Comparison of ENCODE assay signal across 16 cellular contexts in genomic region chr18:58896734-58897508, GRCh38. TPM values are rescaled to one million over a fixed set of nuclear protein-coding genes. Genes with fewer than 3 reads are reported as not detected.
DNase-seq lines count a peak whose midpoint lies in the region; ATAC-seq and TF ChIP-seq lines count a peak whose summit lies in the region.
"Had no signal": no experiment of that assay in that cellular context is flagged by ENCODE, and none has a peak within 500 bp of the region (broad histone marks: within the 10 kb centered on the region; RNA-seq: fewer than 3 reads in every experiment).

No MANE protein-coding gene starts in this region.

- H3K36me3 Mint-ChIP-seq in Calu3 (ENCODE audit: insufficient read depth, unreplicated experiment) (peaks cover 40% of the 10 kb centered on the region), H9 (ENCODE audit: insufficient read depth in 1 of 3, low read depth in 3 of 3) (peaks cover 30 to 84% (median 74%) of the 10 kb centered on the region in 3 experiments; a peak in 6 of 7 replicates), memory B cell (peaks cover 30% of the 10 kb centered on the region)

- peaks cover 10% of the 10 kb centered on the region for H3K79me1 ChIP-seq in H9 (ENCODE audit: insufficient read depth, low read depth, low read length, poor library complexity, severe bottlenecking)

- H3K79me2 ChIP-seq in H9 (ENCODE audit: insufficient read depth, low read length) (peaks cover 69% of the 10 kb centered on the region), OCI-LY1 (ENCODE audit: insufficient read depth, low read length) (peaks cover 55% of the 10 kb centered on the region)

- TF ChIP-seq CTCF in Calu3 (IDR thresholded peaks at IDR 0.05; ENCODE audit: unreplicated experiment) (no peak), H9 (conservative IDR thresholded peaks at IDR 0.05) (no peak), OCI-LY1 (IDR thresholded peaks at IDR 0.05; ENCODE audit: low read length) (peak; percentile 33)

- peak overlapping the region; percentile 80 for H3K4me3 ChIP-seq in OCI-LY1 (ENCODE audit: low read depth, low read length, poor library complexity, severe bottlenecking)

- H4K8ac ChIP-seq in H9 (replicated peaks; ENCODE audit: insufficient read length, low read depth, low read length) = no peak overlapping the region

- H3K4me2 ChIP-seq in H9 (ENCODE audit: insufficient read depth, insufficient read length, low read length) (no peak overlapping the region), OCI-LY1 (ENCODE audit: low read length) (peak overlapping the region; percentile 99)
- H3K4me2 ChIP-seq: SK-N-SH had no signal

- no peak overlapping the region for H2BK15ac ChIP-seq in H9 (ENCODE audit: low read depth, low read length)

- H4K5ac ChIP-seq in H9 (ENCODE audit: insufficient read length, low read depth, low read length) = no peak overlapping the region

- no peaks in the 10 kb centered on the region for H3K9me2 ChIP-seq in OCI-LY1 (ENCODE audit: low read depth, low read length)
- H3K9me2 ChIP-seq: SK-N-SH had no signal

- H2BK5ac ChIP-seq in H9 (ENCODE audit: insufficient read length, low read length) = no peak overlapping the region

- peak; percentile 27 for ATAC-seq in memory B cell (ENCODE audit: low read depth)
- no peak for ATAC-seq in HG02623 (IDR thresholded peaks at IDR 0.05; ENCODE audit: unreplicated experiment)

- no peak overlapping the region for H2BK120ac ChIP-seq in H9 (ENCODE audit: low read depth, low read length, poor library complexity, severe bottlenecking)

- peaks cover 9% of the 10 kb centered on the region; the same call in 1 of the 2 replicates for H3K4me1 ChIP-seq in H9 (ENCODE audit: insufficient read depth, low read length)
- H3K4me1 ChIP-seq in OCI-LY1 (ENCODE audit: insufficient read depth, low read length, severe bottlenecking) = peaks cover 94% of the 10 kb centered on the region

- H3K27me3 Mint-ChIP-seq in Calu3 (ENCODE audit: unreplicated experiment) (no peaks in the 10 kb centered on the region), H9 (ENCODE audit: low read depth) (no peaks in the 10 kb centered on the region), memory B cell (no peaks in the 10 kb centered on the region)

- peak overlapping the region; percentile 45 for H3K27ac Mint-ChIP-seq in Calu3 (ENCODE audit: unreplicated experiment)
- H3K27ac Mint-ChIP-seq in H9 = peak overlapping the region in 2 of 3 experiments; percentile 58 to 92; a peak in 5 of 7 replicates
- H3K27ac Mint-ChIP-seq in memory B cell = peak overlapping the region; percentile 88
- H3K27ac Mint-ChIP-seq: activated naive CD4-positive, alpha-beta T cell treated with anti-CD3 and anti-CD28 coated beads for 36 hours had no signal

- no peak overlapping the region for H3K14ac ChIP-seq in H9 (ENCODE audit: insufficient read depth, low read length)

- no peak overlapping the region for H3K18ac ChIP-seq in H9 (ENCODE audit: insufficient read length, low read depth, low read length)

- BruUV-seq in Calu3 (replicated peaks; lab: Mats Ljungman, UMichigan) = no TSS peak

- no peak overlapping the region for H3K27ac ChIP-seq in H9 (ENCODE audit: insufficient read length, low read depth, low read length)
- peak overlapping the region; percentile 99 for H3K27ac ChIP-seq in OCI-LY1 (ENCODE audit: low read depth, low read length, poor library complexity, severe bottlenecking)
- H3K27ac ChIP-seq: C4-2B had no signal

- H4K20me1 ChIP-seq in H9 (ENCODE audit: control insufficient read depth, insufficient read depth, insufficient read length) = no peaks in the 10 kb centered on the region
- H4K20me1 ChIP-seq in OCI-LY1 (ENCODE audit: insufficient read depth, low read length) = no peaks in the 10 kb centered on the region

- H3K9me3 Mint-ChIP-seq in Calu3 (ENCODE audit: low read depth, unreplicated experiment) (no peaks in the 10 kb centered on the region), H9 (no peaks in the 10 kb centered on the region), memory B cell (peaks cover 2% of the 10 kb centered on the region)
- H3K9me3 Mint-ChIP-seq: activated naive CD4-positive, alpha-beta T cell treated with anti-CD3 and anti-CD28 coated beads for 36 hours had no signal

- H2BK12ac ChIP-seq in H9 (ENCODE audit: insufficient read length, low read depth, low read length) = no peak overlapping the region

- H3F3A ChIP-seq in OCI-LY1 (ENCODE audit: insufficient read depth, low read length) = peaks cover 15% of the 10 kb centered on the region; the same call in 1 of the 2 replicates

- no peak for DNase-seq in Calu3
- no peak for DNase-seq in H9
- DNase-seq in memory B cell (ENCODE audit: low spot score in 2 of 2) = no peak
- DNase-seq in hypothalamus (lab: John Stamatoyannopoulos, UW) = no peak
- DNase-seq in NCI-H1694 treated with DMSO at 0.1 percent for 48 hours (lab: John Stamatoyannopoulos, UW) = no peak
- no peak for DNase-seq in activated CD4-positive, CD25-positive, alpha-beta regulatory T cell treated with anti-CD3 and anti-CD28 coated beads, Interleukin-2, amount 50 U/mL, for 72 hours
- DNase-seq: activated CD4-positive, alpha-beta T cell treated with anti-CD3 and anti-CD28 coated beads, Interleukin-2, amount 50 U/mL, for 4 hours; activated naive CD4-positive, alpha-beta T cell treated with anti-CD3 and anti-CD28 coated beads for 36 hours; foreskin fibroblast; NCI-H446 treated with DMSO at 0.1 percent for 48 hours; nucleus accumbens; SK-N-SH; stimulated activated CD4-positive, alpha-beta T cell treated with anti-CD3 and anti-CD28 coated beads, Interleukin-1b, Interleukin-23, amount 100 ng/mL, for 48 hours had no signal

- no peaks in the 10 kb centered on the region for H3K23me2 ChIP-seq in H9 (ENCODE audit: insufficient read length, low read depth, low read length, poor library complexity, severe bottlenecking)

- H3K4ac ChIP-seq in H9 (ENCODE audit: low read depth, low read length) = no peak overlapping the region

- WGBS in H9 (ENCODE audit: extremely low coverage, insufficient read length, low lambda C conversion rate) = no CpG with 5 or more reads among the region's 8 CpGs

- H3K27me3 ChIP-seq in H9 (ENCODE audit: insufficient read depth, low read length) = no peaks in the 10 kb centered on the region
- no peaks in the 10 kb centered on the region for H3K27me3 ChIP-seq in OCI-LY1 (ENCODE audit: insufficient read depth, low read length)

- peaks cover 53% of the 10 kb centered on the region for H3K36me3 ChIP-seq in OCI-LY1 (ENCODE audit: insufficient read depth, low read length)

- intact Hi-C loops in Calu3 (cut with micrococcal nuclease; ENCODE audit: unreplicated experiment) = no loop called here

- H2AK5ac ChIP-seq in H9 (ENCODE audit: insufficient read length, low read length) = no peak overlapping the region

- CTCF ChIA-PET in Calu3 (lab: Charles Lee) = interaction anchor here (0.7 kb wide), 1 partner anchor 18 kb away, joined by 4 read pairs; no protein-coding TSS in a partner anchor

- no peak overlapping the region for H4K91ac ChIP-seq in H9 (ENCODE audit: insufficient read length, low read depth, low read length)

- H3K4me1 Mint-ChIP-seq in Calu3 (ENCODE audit: low read depth, unreplicated experiment) (peaks cover 65% of the 10 kb centered on the region), H9 (peaks cover 54 to 61% of the 10 kb centered on the region in 2 experiments), memory B cell (peaks cover 56% of the 10 kb centered on the region)

- no peak overlapping the region for H2BK20ac ChIP-seq in H9 (ENCODE audit: low read depth, low read length, poor library complexity, severe bottlenecking)

- H3K9me3 ChIP-seq in H9 (ENCODE audit: control insufficient read depth, low read depth, low read length) (no peaks in the 10 kb centered on the region), OCI-LY1 (ENCODE audit: low read length) (no peaks in the 10 kb centered on the region)

- no peak overlapping the region for H3T11ph ChIP-seq in H9 (ENCODE audit: low read length)

- H3K4me3 Mint-ChIP-seq in Calu3 (ENCODE audit: low read depth, unreplicated experiment) (no peak overlapping the region), H9 (no peak overlapping the region), memory B cell (peak overlapping the region; percentile 90)
- H3K4me3 Mint-ChIP-seq: activated naive CD4-positive, alpha-beta T cell treated with anti-CD3 and anti-CD28 coated beads for 36 hours had no signal

- H3K23ac ChIP-seq in H9 (ENCODE audit: insufficient read length, low read depth, low read length) = no peak overlapping the region

- no peak overlapping the region for H3K56ac ChIP-seq in H9 (ENCODE audit: insufficient read length, low read depth, low read length)

- no peak overlapping the region for H2AFZ ChIP-seq in H9 (ENCODE audit: low read length)
- no peak overlapping the region for H2AFZ ChIP-seq in OCI-LY1 (ENCODE audit: low read length)

- no peak overlapping the region for H3K9ac ChIP-seq in H9 (ENCODE audit: extremely low read depth, insufficient read length, low read length)
- peak overlapping the region; percentile 92 for H3K9ac ChIP-seq in OCI-LY1 (ENCODE audit: low read length)
- H3K9ac ChIP-seq: SK-N-SH had no signal

RNA-seq across cellular contexts. Expression of gene ZNF532, which starts 32.2 kb away (rescaled TPM):
- total RNA-seq in Calu3 (2022) = 124 and 150 TPM in 2 replicates
- 254 and 258 TPM in 2 replicates for total RNA-seq in H9 (2021)
